Comparison of ENCODE assay signal across 1 cellular context in genomic region chr12:2963760-2964292, GRCh38.
TF ChIP-seq lines count a peak whose summit lies in the region.

No MANE protein-coding gene starts in this region.

TF ChIP-seq in HepG2, 621 proteins besides CTCF, POLR2A, EP300 and RAD21 (continues in another document):
- 0 out of 2 replicates have a peak, but pooled peaks have one; percentile 23 for TF ChIP-seq HOXA3 (CRISPR knock-in tag; IDR thresholded peaks at IDR 0.05)
- TF ChIP-seq IKZF1 (IDR thresholded peaks at IDR 0.05), result no peak
- 0 out of 2 replicates have a peak, but pooled peaks have one; percentile 24 for TF ChIP-seq PHF20 (CRISPR knock-in tag; IDR thresholded peaks at IDR 0.05)
- no peak for TF ChIP-seq STAT6 (CRISPR knock-in tag; IDR thresholded peaks at IDR 0.05; ENCODE audit: borderline replicate concordance)
- TF ChIP-seq IKZF4 (CRISPR knock-in tag; IDR thresholded peaks at IDR 0.05; ENCODE audit: borderline replicate concordance, low read depth, not compliant biosample characterization), result peak; percentile 38
- TF ChIP-seq, protein P1, sequence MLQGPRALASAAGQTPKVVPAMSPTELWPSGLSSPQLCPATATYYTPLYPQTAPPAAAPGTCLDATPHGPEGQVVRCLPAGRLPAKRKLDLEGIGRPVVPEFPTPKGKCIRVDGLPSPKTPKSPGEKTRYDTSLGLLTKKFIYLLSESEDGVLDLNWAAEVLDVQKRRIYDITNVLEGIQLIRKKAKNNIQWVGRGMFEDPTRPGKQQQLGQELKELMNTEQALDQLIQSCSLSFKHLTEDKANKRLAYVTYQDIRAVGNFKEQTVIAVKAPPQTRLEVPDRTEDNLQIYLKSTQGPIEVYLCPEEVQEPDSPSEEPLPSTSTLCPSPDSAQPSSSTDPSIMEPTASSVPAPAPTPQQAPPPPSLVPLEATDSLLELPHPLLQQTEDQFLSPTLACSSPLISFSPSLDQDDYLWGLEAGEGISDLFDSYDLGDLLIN (CRISPR knock-in tag; IDR thresholded peaks at IDR 0.05; ENCODE audit: borderline replicate concordance), result no peak
- TF ChIP-seq, protein P2, sequence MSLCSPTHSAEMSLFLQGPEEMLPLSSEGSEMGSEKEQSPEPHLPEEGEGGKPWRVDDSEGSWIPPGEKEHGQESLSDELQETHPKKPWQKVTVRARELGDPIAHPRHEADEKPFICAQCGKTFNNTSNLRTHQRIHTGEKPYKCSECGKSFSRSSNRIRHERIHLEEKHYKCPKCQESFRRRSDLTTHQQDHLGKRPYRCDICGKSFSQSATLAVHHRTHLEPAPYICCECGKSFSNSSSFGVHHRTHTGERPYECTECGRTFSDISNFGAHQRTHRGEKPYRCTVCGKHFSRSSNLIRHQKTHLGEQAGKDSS (CRISPR knock-in tag; IDR thresholded peaks at IDR 0.05; ENCODE audit: borderline replicate concordance, low read depth), result peak; percentile 20; the same call in 1 of the 2 replicates
- peak; percentile 59 for TF ChIP-seq RBFOX2 (IDR thresholded peaks at IDR 0.05; ENCODE audit: low read depth, low read length)
- TF ChIP-seq, protein P3, sequence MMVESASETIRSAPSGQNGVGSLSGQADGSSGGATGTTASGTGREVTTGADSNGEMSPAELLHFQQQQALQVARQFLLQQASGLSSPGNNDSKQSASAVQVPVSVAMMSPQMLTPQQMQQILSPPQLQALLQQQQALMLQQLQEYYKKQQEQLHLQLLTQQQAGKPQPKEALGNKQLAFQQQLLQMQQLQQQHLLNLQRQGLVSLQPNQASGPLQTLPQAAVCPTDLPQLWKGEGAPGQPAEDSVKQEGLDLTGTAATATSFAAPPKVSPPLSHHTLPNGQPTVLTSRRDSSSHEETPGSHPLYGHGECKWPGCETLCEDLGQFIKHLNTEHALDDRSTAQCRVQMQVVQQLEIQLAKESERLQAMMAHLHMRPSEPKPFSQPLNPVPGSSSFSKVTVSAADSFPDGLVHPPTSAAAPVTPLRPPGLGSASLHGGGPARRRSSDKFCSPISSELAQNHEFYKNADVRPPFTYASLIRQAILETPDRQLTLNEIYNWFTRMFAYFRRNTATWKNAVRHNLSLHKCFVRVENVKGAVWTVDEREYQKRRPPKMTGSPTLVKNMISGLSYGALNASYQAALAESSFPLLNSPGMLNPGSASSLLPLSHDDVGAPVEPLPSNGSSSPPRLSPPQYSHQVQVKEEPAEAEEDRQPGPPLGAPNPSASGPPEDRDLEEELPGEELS (CRISPR knock-in tag; IDR thresholded peaks at IDR 0.05), result peak; percentile 70
- no peak for TF ChIP-seq DNMT3B (CRISPR knock-in tag; conservative IDR thresholded peaks at IDR 0.05)
- no peak for TF ChIP-seq CSRNP2 (CRISPR knock-in tag; conservative IDR thresholded peaks at IDR 0.05; ENCODE audit: low read depth)
- TF ChIP-seq HDAC1 (CRISPR knock-in tag; IDR thresholded peaks at IDR 0.05), result no peak
- TF ChIP-seq TMF1 (CRISPR knock-in tag; IDR thresholded peaks at IDR 0.05; ENCODE audit: low read depth), result no peak
- TF ChIP-seq ZFP62 (CRISPR knock-in tag; IDR thresholded peaks at IDR 0.05), result no peak
- TF ChIP-seq GATAD2A (CRISPR knock-in tag; IDR thresholded peaks at IDR 0.05), result peak; percentile 33; the same call in 1 of the 2 replicates
- no peak for TF ChIP-seq ZNF44 (CRISPR knock-in tag; IDR thresholded peaks at IDR 0.05)
- TF ChIP-seq, protein P4, sequence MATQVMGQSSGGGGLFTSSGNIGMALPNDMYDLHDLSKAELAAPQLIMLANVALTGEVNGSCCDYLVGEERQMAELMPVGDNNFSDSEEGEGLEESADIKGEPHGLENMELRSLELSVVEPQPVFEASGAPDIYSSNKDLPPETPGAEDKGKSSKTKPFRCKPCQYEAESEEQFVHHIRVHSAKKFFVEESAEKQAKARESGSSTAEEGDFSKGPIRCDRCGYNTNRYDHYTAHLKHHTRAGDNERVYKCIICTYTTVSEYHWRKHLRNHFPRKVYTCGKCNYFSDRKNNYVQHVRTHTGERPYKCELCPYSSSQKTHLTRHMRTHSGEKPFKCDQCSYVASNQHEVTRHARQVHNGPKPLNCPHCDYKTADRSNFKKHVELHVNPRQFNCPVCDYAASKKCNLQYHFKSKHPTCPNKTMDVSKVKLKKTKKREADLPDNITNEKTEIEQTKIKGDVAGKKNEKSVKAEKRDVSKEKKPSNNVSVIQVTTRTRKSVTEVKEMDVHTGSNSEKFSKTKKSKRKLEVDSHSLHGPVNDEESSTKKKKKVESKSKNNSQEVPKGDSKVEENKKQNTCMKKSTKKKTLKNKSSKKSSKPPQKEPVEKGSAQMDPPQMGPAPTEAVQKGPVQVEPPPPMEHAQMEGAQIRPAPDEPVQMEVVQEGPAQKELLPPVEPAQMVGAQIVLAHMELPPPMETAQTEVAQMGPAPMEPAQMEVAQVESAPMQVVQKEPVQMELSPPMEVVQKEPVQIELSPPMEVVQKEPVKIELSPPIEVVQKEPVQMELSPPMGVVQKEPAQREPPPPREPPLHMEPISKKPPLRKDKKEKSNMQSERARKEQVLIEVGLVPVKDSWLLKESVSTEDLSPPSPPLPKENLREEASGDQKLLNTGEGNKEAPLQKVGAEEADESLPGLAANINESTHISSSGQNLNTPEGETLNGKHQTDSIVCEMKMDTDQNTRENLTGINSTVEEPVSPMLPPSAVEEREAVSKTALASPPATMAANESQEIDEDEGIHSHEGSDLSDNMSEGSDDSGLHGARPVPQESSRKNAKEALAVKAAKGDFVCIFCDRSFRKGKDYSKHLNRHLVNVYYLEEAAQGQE (IDR thresholded peaks at IDR 0.05; ENCODE audit: borderline replicate concordance in 1 of 2, low read depth in 1 of 2, low read length in 2 of 2), result peak in 1 of 2 experiments; percentile 42; a peak in 1 of 4 replicates
- peak; percentile 54 for TF ChIP-seq DPF2 (CRISPR knock-in tag; IDR thresholded peaks at IDR 0.05; ENCODE audit: borderline replicate concordance, low read depth)
- TF ChIP-seq, protein P5, sequence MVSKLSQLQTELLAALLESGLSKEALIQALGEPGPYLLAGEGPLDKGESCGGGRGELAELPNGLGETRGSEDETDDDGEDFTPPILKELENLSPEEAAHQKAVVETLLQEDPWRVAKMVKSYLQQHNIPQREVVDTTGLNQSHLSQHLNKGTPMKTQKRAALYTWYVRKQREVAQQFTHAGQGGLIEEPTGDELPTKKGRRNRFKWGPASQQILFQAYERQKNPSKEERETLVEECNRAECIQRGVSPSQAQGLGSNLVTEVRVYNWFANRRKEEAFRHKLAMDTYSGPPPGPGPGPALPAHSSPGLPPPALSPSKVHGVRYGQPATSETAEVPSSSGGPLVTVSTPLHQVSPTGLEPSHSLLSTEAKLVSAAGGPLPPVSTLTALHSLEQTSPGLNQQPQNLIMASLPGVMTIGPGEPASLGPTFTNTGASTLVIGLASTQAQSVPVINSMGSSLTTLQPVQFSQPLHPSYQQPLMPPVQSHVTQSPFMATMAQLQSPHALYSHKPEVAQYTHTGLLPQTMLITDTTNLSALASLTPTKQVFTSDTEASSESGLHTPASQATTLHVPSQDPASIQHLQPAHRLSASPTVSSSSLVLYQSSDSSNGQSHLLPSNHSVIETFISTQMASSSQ (IDR thresholded peaks at IDR 0.05; ENCODE audit: low read depth), result 0 out of 2 replicates have a peak, but pooled peaks have one; percentile 11
- TF ChIP-seq, protein P5 (CRISPR knock-in tag; IDR thresholded peaks at IDR 0.05; ENCODE audit: borderline replicate concordance), result 0 out of 2 replicates have a peak, but pooled peaks have one; percentile 15
- TF ChIP-seq TCF7 (IDR thresholded peaks at IDR 0.05; ENCODE audit: low read depth), result peak; percentile 40; the same call in 1 of the 2 replicates
- 0 out of 2 replicates have a peak, but pooled peaks have one; percentile 15 for TF ChIP-seq SIN3A (IDR thresholded peaks at IDR 0.05; ENCODE audit: borderline replicate concordance, low read depth, low read length)
- no peak for TF ChIP-seq ZZZ3 (CRISPR knock-in tag; IDR thresholded peaks at IDR 0.05; ENCODE audit: borderline replicate concordance)
- 0 out of 2 replicates have a peak, but pooled peaks have one; percentile 4 for TF ChIP-seq ZNF878 (CRISPR knock-in tag; IDR thresholded peaks at IDR 0.05)
- peak; percentile 61; the same call in 1 of the 2 replicates for TF ChIP-seq ZBTB7A (CRISPR knock-in tag; IDR thresholded peaks at IDR 0.05)
- no peak for TF ChIP-seq GABPA (IDR thresholded peaks at IDR 0.05; ENCODE audit: low read depth, low read length)
- TF ChIP-seq GABPA (CRISPR knock-in tag; IDR thresholded peaks at IDR 0.05; ENCODE audit: low read depth), result peak; percentile 77
- TF ChIP-seq NR2C2 (CRISPR knock-in tag; IDR thresholded peaks at IDR 0.05; ENCODE audit: borderline replicate concordance), result peak; percentile 26; the same call in 1 of the 2 replicates
- no peak for TF ChIP-seq ZNF777 (CRISPR knock-in tag; IDR thresholded peaks at IDR 0.05)
- no peak for TF ChIP-seq ZEB1 (IDR thresholded peaks at IDR 0.05; ENCODE audit: insufficient replicate concordance, low read depth)
- TF ChIP-seq, protein P6, sequence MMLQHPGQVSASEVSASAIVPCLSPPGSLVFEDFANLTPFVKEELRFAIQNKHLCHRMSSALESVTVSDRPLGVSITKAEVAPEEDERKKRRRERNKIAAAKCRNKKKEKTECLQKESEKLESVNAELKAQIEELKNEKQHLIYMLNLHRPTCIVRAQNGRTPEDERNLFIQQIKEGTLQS (CRISPR knock-in tag; IDR thresholded peaks at IDR 0.05), result peak; percentile 45; the same call in 1 of the 2 replicates
- TF ChIP-seq ZNF24 (IDR thresholded peaks at IDR 0.05), result no peak
- TF ChIP-seq, protein P7, sequence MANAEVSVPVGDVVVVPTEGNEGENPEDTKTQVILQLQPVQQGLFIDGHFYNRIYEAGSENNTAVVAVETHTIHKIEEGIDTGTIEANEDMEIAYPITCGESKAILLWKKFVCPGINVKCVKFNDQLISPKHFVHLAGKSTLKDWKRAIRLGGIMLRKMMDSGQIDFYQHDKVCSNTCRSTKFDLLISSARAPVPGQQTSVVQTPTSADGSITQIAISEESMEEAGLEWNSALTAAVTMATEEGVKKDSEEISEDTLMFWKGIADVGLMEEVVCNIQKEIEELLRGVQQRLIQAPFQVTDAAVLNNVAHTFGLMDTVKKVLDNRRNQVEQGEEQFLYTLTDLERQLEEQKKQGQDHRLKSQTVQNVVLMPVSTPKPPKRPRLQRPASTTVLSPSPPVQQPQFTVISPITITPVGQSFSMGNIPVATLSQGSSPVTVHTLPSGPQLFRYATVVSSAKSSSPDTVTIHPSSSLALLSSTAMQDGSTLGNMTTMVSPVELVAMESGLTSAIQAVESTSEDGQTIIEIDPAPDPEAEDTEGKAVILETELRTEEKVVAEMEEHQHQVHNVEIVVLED (CRISPR knock-in tag; IDR thresholded peaks at IDR 0.05; ENCODE audit: borderline replicate concordance), result 0 out of 2 replicates have a peak, but pooled peaks have one; percentile 6
- peak; percentile 20; the same call in 1 of the 2 replicates for TF ChIP-seq THAP11 (CRISPR knock-in tag; IDR thresholded peaks at IDR 0.05)
- TF ChIP-seq, protein P8, sequence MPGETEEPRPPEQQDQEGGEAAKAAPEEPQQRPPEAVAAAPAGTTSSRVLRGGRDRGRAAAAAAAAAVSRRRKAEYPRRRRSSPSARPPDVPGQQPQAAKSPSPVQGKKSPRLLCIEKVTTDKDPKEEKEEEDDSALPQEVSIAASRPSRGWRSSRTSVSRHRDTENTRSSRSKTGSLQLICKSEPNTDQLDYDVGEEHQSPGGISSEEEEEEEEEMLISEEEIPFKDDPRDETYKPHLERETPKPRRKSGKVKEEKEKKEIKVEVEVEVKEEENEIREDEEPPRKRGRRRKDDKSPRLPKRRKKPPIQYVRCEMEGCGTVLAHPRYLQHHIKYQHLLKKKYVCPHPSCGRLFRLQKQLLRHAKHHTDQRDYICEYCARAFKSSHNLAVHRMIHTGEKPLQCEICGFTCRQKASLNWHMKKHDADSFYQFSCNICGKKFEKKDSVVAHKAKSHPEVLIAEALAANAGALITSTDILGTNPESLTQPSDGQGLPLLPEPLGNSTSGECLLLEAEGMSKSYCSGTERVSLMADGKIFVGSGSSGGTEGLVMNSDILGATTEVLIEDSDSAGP (CRISPR knock-in tag; IDR thresholded peaks at IDR 0.05; ENCODE audit: borderline replicate concordance), result no peak
- no peak for TF ChIP-seq ZSCAN29 (CRISPR knock-in tag; conservative IDR thresholded peaks at IDR 0.05)
- no peak for TF ChIP-seq ZFP90 (CRISPR knock-in tag; IDR thresholded peaks at IDR 0.05; ENCODE audit: borderline replicate concordance)
- peak; percentile 30; the same call in 1 of the 2 replicates for TF ChIP-seq ZNF598 (CRISPR knock-in tag; IDR thresholded peaks at IDR 0.05; ENCODE audit: borderline replicate concordance)
- TF ChIP-seq SSRP1 (CRISPR knock-in tag; IDR thresholded peaks at IDR 0.05), result no peak
